ENCODE assay signal across 8 cellular contexts in genomic region chr7:1569016-1569415, GRCh38. TPM values are rescaled to one million over a fixed set of nuclear protein-coding genes. Genes with fewer than 3 reads are reported as not detected.
DNase-seq lines count a peak whose midpoint lies in the region; ATAC-seq and TF ChIP-seq lines count a peak whose summit lies in the region.

No MANE protein-coding gene starts in this region.

- H3K9me3 Mint-ChIP-seq in activated T-cell treated with anti-CD3 and anti-CD28 coated beads, Interleukin-2, amount 50 U/mL, for 72 hours: no peaks in the 10 kb centered on the region
- H3K9me3 Mint-ChIP-seq in stimulated activated memory B cell treated with anti-CD40 and anti-IgM and Interleukin-4, amounts not matched to agents 10 μg/mL and 1 μg/mL and 100 μg/mL, for 72 hours: no peaks in the 10 kb centered on the region

- peak overlapping the region; percentile 84 for H3K4me2 ChIP-seq in hepatocyte

- peak in 1 of 2 donors; percentile 7 for ATAC-seq in activated T-cell treated with anti-CD3 and anti-CD28 coated beads, Interleukin-2, amount 50 U/mL, for 72 hours (replicated peaks in 1 of 2)
- ATAC-seq in stimulated activated memory B cell treated with anti-CD40 and anti-IgM and Interleukin-4, amounts not matched to agents 10 μg/mL and 1 μg/mL and 100 μg/mL, for 72 hours: no peak
- ATAC-seq in GM19467 (IDR thresholded peaks at IDR 0.05; ENCODE audit: unreplicated experiment): no peak

- TF ChIP-seq CTCF in AG10803 (conservative IDR thresholded peaks at IDR 0.05; ENCODE audit: low read length): no peak
- TF ChIP-seq CTCF in hepatocyte (IDR thresholded peaks at IDR 0.05; ENCODE audit: poor library complexity): no peak

- H3K36me3 ChIP-seq in HUES6 (ENCODE audit: control insufficient read depth, insufficient read depth, low read length) (no peaks in the 10 kb centered on the region), hepatocyte (replicated peaks; ENCODE audit: insufficient read depth, low read depth) (no peaks in the 10 kb centered on the region)

- H3K27me3 ChIP-seq in HUES6 (ENCODE audit: control insufficient read depth, insufficient read depth, low read length) (no peaks in the 10 kb centered on the region), hepatocyte (no peaks in the 10 kb centered on the region)

- 92% methylated on average over 13 of the region's 13 CpGs for WGBS in hepatocyte (ENCODE audit: low lambda C conversion rate, missing lambda C conversion rate)

- DNase-seq in AG10803 (ENCODE audit: low read depth) (peak; percentile 49), hepatocyte (ENCODE audit: low spot score) (no peak), iPS-NIHi11 (ENCODE audit: low spot score) (no peak), NCI-H187 treated with DMSO at 0.1 percent for 48 hours (lab: John Stamatoyannopoulos, UW) (no peak)
- DNase-seq in activated T-cell treated with anti-CD3 and anti-CD28 coated beads, Interleukin-2, amount 50 U/mL, for 72 hours: peak in 1 of 2 donors; percentile 50

- no peaks in the 10 kb centered on the region for H4K20me1 ChIP-seq in hepatocyte (ENCODE audit: insufficient read depth, poor library complexity, severe bottlenecking)

- H3K4me3 Mint-ChIP-seq in activated T-cell treated with anti-CD3 and anti-CD28 coated beads, Interleukin-2, amount 50 U/mL, for 72 hours: peak overlapping the region; percentile 90 to 99
- peak overlapping the region; percentile 94 for H3K4me3 Mint-ChIP-seq in stimulated activated memory B cell treated with anti-CD40 and anti-IgM and Interleukin-4, amounts not matched to agents 10 μg/mL and 1 μg/mL and 100 μg/mL, for 72 hours

- peaks cover 22% of the 10 kb centered on the region for H3K4me1 ChIP-seq in HUES6 (ENCODE audit: control insufficient read depth, insufficient read depth, low read length)
- peaks cover 34% of the 10 kb centered on the region for H3K4me1 ChIP-seq in hepatocyte (ENCODE audit: insufficient read depth)

- H3K79me2 ChIP-seq in hepatocyte: peaks cover 21% of the 10 kb centered on the region

- H3K4me3 ChIP-seq in AG10803 (ENCODE audit: low read length): peak overlapping the region; percentile 75
- peak overlapping the region; percentile 76 for H3K4me3 ChIP-seq in HUES6 (ENCODE audit: low read depth, low read length)
- H3K4me3 ChIP-seq in hepatocyte: no peak overlapping the region

- no peak overlapping the region for H2AFZ ChIP-seq in hepatocyte

- H3K9me3 ChIP-seq in HUES6 (ENCODE audit: control insufficient read depth, insufficient read depth, low read depth, low read length) (no peaks in the 10 kb centered on the region), hepatocyte (ENCODE audit: low read depth) (no peaks in the 10 kb centered on the region)

- H3K9ac ChIP-seq in HUES6 (ENCODE audit: low read length): peak overlapping the region; percentile 87

- peaks cover 46% of the 10 kb centered on the region for H3K4me1 Mint-ChIP-seq in activated T-cell treated with anti-CD3 and anti-CD28 coated beads, Interleukin-2, amount 50 U/mL, for 72 hours (ENCODE audit: low read depth)
- H3K4me1 Mint-ChIP-seq in stimulated activated memory B cell treated with anti-CD40 and anti-IgM and Interleukin-4, amounts not matched to agents 10 μg/mL and 1 μg/mL and 100 μg/mL, for 72 hours: peaks cover 51% of the 10 kb centered on the region

- H3K36me3 Mint-ChIP-seq in activated T-cell treated with anti-CD3 and anti-CD28 coated beads, Interleukin-2, amount 50 U/mL, for 72 hours (ENCODE audit: insufficient read depth in 2 of 2): peaks cover 0 to 9% of the 10 kb centered on the region in 2 donors
- peaks cover 43% of the 10 kb centered on the region for H3K36me3 Mint-ChIP-seq in stimulated activated memory B cell treated with anti-CD40 and anti-IgM and Interleukin-4, amounts not matched to agents 10 μg/mL and 1 μg/mL and 100 μg/mL, for 72 hours

- H3K27me3 Mint-ChIP-seq in activated T-cell treated with anti-CD3 and anti-CD28 coated beads, Interleukin-2, amount 50 U/mL, for 72 hours (ENCODE audit: low read depth): no peaks in the 10 kb centered on the region
- H3K27me3 Mint-ChIP-seq in stimulated activated memory B cell treated with anti-CD40 and anti-IgM and Interleukin-4, amounts not matched to agents 10 μg/mL and 1 μg/mL and 100 μg/mL, for 72 hours: no peaks in the 10 kb centered on the region

- H3K27ac ChIP-seq in HUES6 (ENCODE audit: low read depth, low read length) (no peak overlapping the region), hepatocyte (peak overlapping the region; percentile 99)

- no peaks in the 10 kb centered on the region for H3K9me2 ChIP-seq in hepatocyte (replicated peaks; ENCODE audit: insufficient read depth)

- H3K27ac Mint-ChIP-seq in activated T-cell treated with anti-CD3 and anti-CD28 coated beads, Interleukin-2, amount 50 U/mL, for 72 hours: peak overlapping the region; percentile 95
- H3K27ac Mint-ChIP-seq in stimulated activated memory B cell treated with anti-CD40 and anti-IgM and Interleukin-4, amounts not matched to agents 10 μg/mL and 1 μg/mL and 100 μg/mL, for 72 hours: peak overlapping the region; percentile 96

RNA-seq across cellular contexts. Expression of gene PSMG3, which starts 0.8 kb away (rescaled TPM):
- total RNA-seq in activated T-cell treated with anti-CD3 and anti-CD28 coated beads, Interleukin-2, amount 50 U/mL, for 72 hours: 10 to 100 TPM; 49.7 to 53.6 TPM
- 27.5 and 42.7 TPM in 2 replicates for total RNA-seq in hepatocyte
- polyA plus RNA-seq in hepatocyte: 44.8 and 60.3 TPM in 2 replicates

RNA-seq across cellular contexts. Expression of gene TMEM184A, which starts 13.0 kb away (rescaled TPM):
- under 1 TPM in 1 of 2 donors, not detected in 1; 0.10 TPM for total RNA-seq in activated T-cell treated with anti-CD3 and anti-CD28 coated beads, Interleukin-2, amount 50 U/mL, for 72 hours
- total RNA-seq in hepatocyte: 14.5 and 23.4 TPM in 2 replicates
- 18.6 and 24.7 TPM in 2 replicates for polyA plus RNA-seq in hepatocyte

RNA-seq across cellular contexts. Expression of gene MAFK, which starts 38.5 kb away (rescaled TPM):
- total RNA-seq in activated T-cell treated with anti-CD3 and anti-CD28 coated beads, Interleukin-2, amount 50 U/mL, for 72 hours: 10 to 100 TPM; 27.0 to 30.7 TPM
- total RNA-seq in hepatocyte: 14.6 and 24.0 TPM in 2 replicates
- 4.4 and 7.8 TPM in 2 replicates for polyA plus RNA-seq in hepatocyte

Comparison
In these comparisons a context has a peak if more than half of its experiments do, and no peak if none do; other contexts are left out.
1. RNA of gene TMEM184A, which starts 13.0 kb away (total RNA-seq): 14.5 to 23.4 TPM in hepatocyte; 0.10 TPM in activated T-cell treated with anti-CD3 and anti-CD28 coated beads, Interleukin-2, amount 50 U/mL, for 72 hours; every median in the first group is over 10 times any median in the second.